ENCODE assay signal across 9 cellular contexts in the genomic region with DNA sequence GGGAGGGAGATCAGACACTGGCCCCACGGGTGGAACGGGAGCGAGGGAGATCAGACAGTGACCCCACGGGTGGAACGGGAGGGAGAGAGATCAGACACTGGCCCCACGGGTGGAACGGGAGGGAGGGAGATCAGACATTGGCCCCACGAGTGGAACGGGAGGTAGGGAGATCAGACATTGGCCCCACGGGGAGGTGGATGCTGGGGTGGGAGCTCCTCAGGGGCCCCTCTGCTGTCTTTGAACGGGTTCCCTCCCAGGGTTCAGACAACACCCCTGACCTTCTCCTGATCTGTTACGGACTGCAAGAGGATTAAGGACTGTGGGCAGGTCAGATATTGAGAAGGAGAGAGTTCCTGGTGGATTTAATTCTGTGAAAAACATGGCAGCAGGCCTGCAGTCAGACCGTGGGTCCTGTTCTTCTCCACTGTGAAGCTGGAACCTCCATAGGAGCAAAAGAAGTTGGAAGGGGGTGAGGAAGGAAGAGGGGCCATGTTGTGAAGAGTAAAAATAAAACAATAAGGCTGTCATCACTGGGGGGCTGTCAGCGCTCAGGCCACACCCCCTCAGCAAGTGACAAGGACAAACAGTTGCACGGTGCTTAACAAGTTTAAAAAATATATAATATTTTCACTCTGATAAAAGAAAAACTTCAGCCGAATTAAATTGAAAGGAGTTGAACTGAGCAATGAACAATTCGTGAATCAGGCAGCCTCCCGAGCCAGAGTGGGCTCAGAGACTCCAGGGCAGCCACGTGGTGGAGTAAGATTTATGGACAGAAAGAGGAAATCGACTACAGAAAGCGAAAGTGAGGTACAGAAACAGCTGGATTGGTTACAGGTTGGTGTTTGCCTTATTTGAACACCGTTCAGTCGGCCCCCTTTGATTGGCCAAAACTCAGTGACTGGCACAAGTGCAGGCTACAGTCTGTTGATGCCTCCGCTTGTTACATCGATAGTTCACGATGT.
DNase-seq lines count a peak whose midpoint lies in the region; ATAC-seq and TF ChIP-seq lines count a peak whose summit lies in the region.
"Had no signal": no experiment of that assay in that cellular context is flagged by ENCODE, and none has a peak within 500 bp of the region (broad histone marks: within the 10 kb centered on the region; RNA-seq: fewer than 3 reads in every experiment).

No MANE protein-coding gene starts in this region.

- H3K4me1 Mint-ChIP-seq in CD8-positive, alpha-beta memory T cell, result peaks cover 21 to 30% (median 23%) of the 10 kb centered on the region in 3 donors
- peaks cover 29 to 32% (median 30%) of the 10 kb centered on the region in 3 donors for H3K4me1 Mint-ChIP-seq in T-cell
- H3K4me1 Mint-ChIP-seq in activated naive CD8-positive, alpha-beta T cell treated with anti-CD3 and anti-CD28 coated beads, Interleukin-2, amount 50 U/mL, for 24 hours, result peaks cover 30% of the 10 kb centered on the region

- peak; percentile 23 to 80 (median 66) for DNase-seq in CD8-positive, alpha-beta memory T cell
- peak; percentile 33 to 79 (median 64) for DNase-seq in T-cell
- DNase-seq in activated naive CD8-positive, alpha-beta T cell treated with anti-CD3 and anti-CD28 coated beads, Interleukin-2, amount 50 U/mL, for 24 hours, result peak; percentile 61
- peak; percentile 21 for DNase-seq in prostate gland (ENCODE audit: low spot score)
- no peak for DNase-seq in testis
- no peak for DNase-seq in NCI-H2171 (lab: John Stamatoyannopoulos, UW)
- DNase-seq: upper lobe of left lung had no signal

- intact Hi-C loops in prostate gland (cut with DNase I), result loop anchor here (10.0 kb wide), 1 partner anchor 175 kb away; no protein-coding TSS in a partner anchor
- intact Hi-C loops in testis (cut with DNase I; ENCODE audit: low total_unique reads), result no loop called here

- TF ChIP-seq CTCF in prostate gland (IDR thresholded peaks at IDR 0.05), result no peak
- no peak for TF ChIP-seq CTCF in testis (IDR thresholded peaks at IDR 0.05)

- H3K4me1 ChIP-seq in CD8-positive, alpha-beta memory T cell (ENCODE audit: insufficient read depth, low read length), result peaks cover 22% of the 10 kb centered on the region
- no peaks in the 10 kb centered on the region for H3K4me1 ChIP-seq in prostate gland (replicated peaks)
- no peaks in the 10 kb centered on the region for H3K4me1 ChIP-seq in testis
- H3K4me1 ChIP-seq: upper lobe of left lung had no signal

- H3K27me3 Mint-ChIP-seq in CD8-positive, alpha-beta memory T cell, result no peaks in the 10 kb centered on the region
- H3K27me3 Mint-ChIP-seq in T-cell, result no peaks in the 10 kb centered on the region
- no peaks in the 10 kb centered on the region for H3K27me3 Mint-ChIP-seq in activated naive CD8-positive, alpha-beta T cell treated with anti-CD3 and anti-CD28 coated beads, Interleukin-2, amount 50 U/mL, for 24 hours

- no peaks in the 10 kb centered on the region for H3K27me3 ChIP-seq in CD8-positive, alpha-beta memory T cell (ENCODE audit: insufficient read depth, low read length, poor library complexity, severe bottlenecking)
- H3K27me3 ChIP-seq in prostate gland (replicated peaks; ENCODE audit: insufficient read depth) (no peaks in the 10 kb centered on the region), testis (no peaks in the 10 kb centered on the region)
- H3K27me3 ChIP-seq: upper lobe of left lung had no signal

- H3K27ac Mint-ChIP-seq in CD8-positive, alpha-beta memory T cell, result peak overlapping the region; percentile 84 to 96 (median 92)
- H3K27ac Mint-ChIP-seq in T-cell, result peak overlapping the region; percentile 93 to 96
- H3K27ac Mint-ChIP-seq in activated naive CD8-positive, alpha-beta T cell treated with anti-CD3 and anti-CD28 coated beads, Interleukin-2, amount 50 U/mL, for 24 hours, result peak overlapping the region; percentile 91

- POLR2A ChIA-PET in CD8-positive, alpha-beta memory T cell (lab: Charles Lee), result interaction anchor here (1.4 kb wide), 1 partner anchor 348 kb away, joined by 9 read pairs; the partner anchor contains the start of gene TNRC6C
- POLR2A ChIA-PET in T-cell (lab: Charles Lee), result interaction anchor here (0.5 to 0.7 kb wide), 3 partner anchors 23 to 874 kb away, joined by 3 to 4 read pairs (median 3); no protein-coding TSS in a partner anchor

- peak overlapping the region; percentile 58 to 93 (median 83) for H3K4me3 Mint-ChIP-seq in CD8-positive, alpha-beta memory T cell
- H3K4me3 Mint-ChIP-seq in T-cell, result peak overlapping the region; percentile 63 to 84 (median 72)
- H3K4me3 Mint-ChIP-seq in activated naive CD8-positive, alpha-beta T cell treated with anti-CD3 and anti-CD28 coated beads, Interleukin-2, amount 50 U/mL, for 24 hours, result peak overlapping the region; percentile 56

- 56% methylated on average over 26 of the region's 26 CpGs for WGBS in prostate gland
- 61 to 70% methylated on average over 21 to 26 of the region's 26 CpGs for WGBS in testis, 2 donors

- H3K9me3 Mint-ChIP-seq in CD8-positive, alpha-beta memory T cell, result no peaks in the 10 kb centered on the region
- peaks cover 0 to 3% (median 0%) of the 10 kb centered on the region in 3 donors for H3K9me3 Mint-ChIP-seq in T-cell
- H3K9me3 Mint-ChIP-seq in activated naive CD8-positive, alpha-beta T cell treated with anti-CD3 and anti-CD28 coated beads, Interleukin-2, amount 50 U/mL, for 24 hours, result peaks cover 5% of the 10 kb centered on the region

- no peaks in the 10 kb centered on the region for H3K36me3 Mint-ChIP-seq in CD8-positive, alpha-beta memory T cell
- H3K36me3 Mint-ChIP-seq in T-cell, result no peaks in the 10 kb centered on the region
- no peaks in the 10 kb centered on the region for H3K36me3 Mint-ChIP-seq in activated naive CD8-positive, alpha-beta T cell treated with anti-CD3 and anti-CD28 coated beads, Interleukin-2, amount 50 U/mL, for 24 hours (ENCODE audit: low read depth)

- H3K4me3 ChIP-seq in CD8-positive, alpha-beta memory T cell (ENCODE audit: low read length), result peak overlapping the region; percentile 50
- H3K4me3 ChIP-seq in prostate gland, result peak overlapping the region in 1 of 2 donors; percentile 9
- no peak overlapping the region for H3K4me3 ChIP-seq in testis

- no peaks in the 10 kb centered on the region for H3K36me3 ChIP-seq in CD8-positive, alpha-beta memory T cell (ENCODE audit: insufficient read depth, low read length)
- no peaks in the 10 kb centered on the region for H3K36me3 ChIP-seq in prostate gland
- no peaks in the 10 kb centered on the region for H3K36me3 ChIP-seq in testis (ENCODE audit: low read depth, missing control alignments)
- H3K36me3 ChIP-seq: upper lobe of left lung had no signal

- H3K27ac ChIP-seq in CD8-positive, alpha-beta memory T cell (ENCODE audit: low read depth, low read length), result no peak overlapping the region
- H3K27ac ChIP-seq in prostate gland (peak overlapping the region; percentile 9 to 50), testis (no peak overlapping the region)
- H3K27ac ChIP-seq: upper lobe of left lung had no signal

- no peak for TF ChIP-seq POLR2A in prostate gland (IDR thresholded peaks at IDR 0.05)
- no peak for TF ChIP-seq POLR2A in testis (IDR thresholded peaks at IDR 0.05)

- no peaks in the 10 kb centered on the region for H3K9me3 ChIP-seq in CD8-positive, alpha-beta memory T cell (ENCODE audit: low read length)
- H3K9me3 ChIP-seq in prostate gland (no peaks in the 10 kb centered on the region), testis (no peaks in the 10 kb centered on the region)
- H3K9me3 ChIP-seq: upper lobe of left lung had no signal

- ATAC-seq in T-cell (replicated peaks in 1 of 4) (peak; percentile 96 to 99 (median 98)), GM19395 (IDR thresholded peaks at IDR 0.05; ENCODE audit: unreplicated experiment) (no peak), HG03095 (IDR thresholded peaks at IDR 0.05; ENCODE audit: unreplicated experiment) (no peak)
- peak; percentile 98 for ATAC-seq in activated naive CD8-positive, alpha-beta T cell treated with anti-CD3 and anti-CD28 coated beads, Interleukin-2, amount 50 U/mL, for 24 hours

- CTCF ChIA-PET in CD8-positive, alpha-beta memory T cell (lab: Charles Lee), result interaction anchor here (0.7 to 1.4 kb wide), 3 partner anchors 10 to 180 kb away, joined by 3 read pairs; no protein-coding TSS in a partner anchor
- CTCF ChIA-PET in T-cell (lab: Charles Lee), result interaction anchor here (0.5 to 1.2 kb wide), 3 partner anchors 131 to 210 kb away, joined by 3 to 4 read pairs (median 3); no protein-coding TSS in a partner anchor

Comparison
In these comparisons a context has a peak if more than half of its experiments do, and no peak if none do; other contexts are left out.
1. DNase-seq: peak in CD8-positive, alpha-beta memory T cell (5 of 5), T-cell (34 of 34), activated naive CD8-positive, alpha-beta T cell treated with anti-CD3 and anti-CD28 coated beads, Interleukin-2, amount 50 U/mL, for 24 hours (single experiment) and prostate gland (single experiment); none in testis (single experiment) and NCI-H2171 (single experiment).
2. H3K27ac ChIP-seq: peak in prostate gland (2 of 2); none in CD8-positive, alpha-beta memory T cell (single experiment) and testis (0 of 2).
3. ATAC-seq: peak in T-cell (4 of 4) and activated naive CD8-positive, alpha-beta T cell treated with anti-CD3 and anti-CD28 coated beads, Interleukin-2, amount 50 U/mL, for 24 hours (single experiment); none in GM19395 (single experiment) and HG03095 (single experiment).
4. Peak in every context shown above with its lines, with median percentiles within 50 percentile points of each other: H3K27ac Mint-ChIP-seq and H3K4me3 Mint-ChIP-seq.